1 cellular context compared by ENCODE assay signal in the genomic region with DNA sequence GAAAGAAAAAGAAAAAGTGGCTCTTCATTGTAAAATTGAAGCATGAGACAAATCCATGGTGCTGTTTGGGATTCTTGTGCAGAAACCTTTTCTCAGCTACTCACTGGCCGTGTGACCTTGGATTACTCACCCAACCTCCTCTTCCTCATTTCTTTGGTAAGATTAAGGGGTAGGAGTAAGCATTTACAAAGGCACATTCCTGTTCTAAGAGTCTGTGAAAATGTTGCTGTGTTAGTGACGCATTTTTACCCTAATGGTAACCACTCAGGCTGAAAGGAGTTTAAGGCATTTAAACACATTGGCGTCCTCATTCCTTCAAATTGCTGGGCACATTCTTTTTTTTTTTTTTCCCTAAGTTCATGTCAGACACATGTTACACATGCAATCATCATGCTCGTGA.
TF ChIP-seq lines count a peak whose summit lies in the region.

No MANE protein-coding gene starts in this region.

TF ChIP-seq in GM23338, 12 proteins besides CTCF, POLR2A, EP300 and RAD21:
- TF ChIP-seq, protein P1, sequence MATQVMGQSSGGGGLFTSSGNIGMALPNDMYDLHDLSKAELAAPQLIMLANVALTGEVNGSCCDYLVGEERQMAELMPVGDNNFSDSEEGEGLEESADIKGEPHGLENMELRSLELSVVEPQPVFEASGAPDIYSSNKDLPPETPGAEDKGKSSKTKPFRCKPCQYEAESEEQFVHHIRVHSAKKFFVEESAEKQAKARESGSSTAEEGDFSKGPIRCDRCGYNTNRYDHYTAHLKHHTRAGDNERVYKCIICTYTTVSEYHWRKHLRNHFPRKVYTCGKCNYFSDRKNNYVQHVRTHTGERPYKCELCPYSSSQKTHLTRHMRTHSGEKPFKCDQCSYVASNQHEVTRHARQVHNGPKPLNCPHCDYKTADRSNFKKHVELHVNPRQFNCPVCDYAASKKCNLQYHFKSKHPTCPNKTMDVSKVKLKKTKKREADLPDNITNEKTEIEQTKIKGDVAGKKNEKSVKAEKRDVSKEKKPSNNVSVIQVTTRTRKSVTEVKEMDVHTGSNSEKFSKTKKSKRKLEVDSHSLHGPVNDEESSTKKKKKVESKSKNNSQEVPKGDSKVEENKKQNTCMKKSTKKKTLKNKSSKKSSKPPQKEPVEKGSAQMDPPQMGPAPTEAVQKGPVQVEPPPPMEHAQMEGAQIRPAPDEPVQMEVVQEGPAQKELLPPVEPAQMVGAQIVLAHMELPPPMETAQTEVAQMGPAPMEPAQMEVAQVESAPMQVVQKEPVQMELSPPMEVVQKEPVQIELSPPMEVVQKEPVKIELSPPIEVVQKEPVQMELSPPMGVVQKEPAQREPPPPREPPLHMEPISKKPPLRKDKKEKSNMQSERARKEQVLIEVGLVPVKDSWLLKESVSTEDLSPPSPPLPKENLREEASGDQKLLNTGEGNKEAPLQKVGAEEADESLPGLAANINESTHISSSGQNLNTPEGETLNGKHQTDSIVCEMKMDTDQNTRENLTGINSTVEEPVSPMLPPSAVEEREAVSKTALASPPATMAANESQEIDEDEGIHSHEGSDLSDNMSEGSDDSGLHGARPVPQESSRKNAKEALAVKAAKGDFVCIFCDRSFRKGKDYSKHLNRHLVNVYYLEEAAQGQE (IDR thresholded peaks at IDR 0.05; ENCODE audit: unreplicated experiment), result no peak
- TF ChIP-seq STAT1 (IDR thresholded peaks at IDR 0.05; ENCODE audit: unreplicated experiment) (no peak), CREB1 (CRISPR knock-in tag; IDR thresholded peaks at IDR 0.05; ENCODE audit: low read depth) (no peak), EZH2 (IDR thresholded peaks at IDR 0.05; ENCODE audit: low read depth, unreplicated experiment) (no peak), EZH2phosphoT487 (IDR thresholded peaks at IDR 0.05; ENCODE audit: unreplicated experiment) (no peak), ZNF114 (CRISPR knock-in tag; IDR thresholded peaks at IDR 0.05) (no peak), POLR2AphosphoS5 (IDR thresholded peaks at IDR 0.05; ENCODE audit: low read depth) (no peak), JUNB (IDR thresholded peaks at IDR 0.05; ENCODE audit: unreplicated experiment) (no peak), NANOG (IDR thresholded peaks at IDR 0.05; ENCODE audit: borderline replicate concordance) (no peak), ZNF331 (CRISPR knock-in tag; IDR thresholded peaks at IDR 0.05; ENCODE audit: low read depth) (no peak)
- TF ChIP-seq, protein P2, sequence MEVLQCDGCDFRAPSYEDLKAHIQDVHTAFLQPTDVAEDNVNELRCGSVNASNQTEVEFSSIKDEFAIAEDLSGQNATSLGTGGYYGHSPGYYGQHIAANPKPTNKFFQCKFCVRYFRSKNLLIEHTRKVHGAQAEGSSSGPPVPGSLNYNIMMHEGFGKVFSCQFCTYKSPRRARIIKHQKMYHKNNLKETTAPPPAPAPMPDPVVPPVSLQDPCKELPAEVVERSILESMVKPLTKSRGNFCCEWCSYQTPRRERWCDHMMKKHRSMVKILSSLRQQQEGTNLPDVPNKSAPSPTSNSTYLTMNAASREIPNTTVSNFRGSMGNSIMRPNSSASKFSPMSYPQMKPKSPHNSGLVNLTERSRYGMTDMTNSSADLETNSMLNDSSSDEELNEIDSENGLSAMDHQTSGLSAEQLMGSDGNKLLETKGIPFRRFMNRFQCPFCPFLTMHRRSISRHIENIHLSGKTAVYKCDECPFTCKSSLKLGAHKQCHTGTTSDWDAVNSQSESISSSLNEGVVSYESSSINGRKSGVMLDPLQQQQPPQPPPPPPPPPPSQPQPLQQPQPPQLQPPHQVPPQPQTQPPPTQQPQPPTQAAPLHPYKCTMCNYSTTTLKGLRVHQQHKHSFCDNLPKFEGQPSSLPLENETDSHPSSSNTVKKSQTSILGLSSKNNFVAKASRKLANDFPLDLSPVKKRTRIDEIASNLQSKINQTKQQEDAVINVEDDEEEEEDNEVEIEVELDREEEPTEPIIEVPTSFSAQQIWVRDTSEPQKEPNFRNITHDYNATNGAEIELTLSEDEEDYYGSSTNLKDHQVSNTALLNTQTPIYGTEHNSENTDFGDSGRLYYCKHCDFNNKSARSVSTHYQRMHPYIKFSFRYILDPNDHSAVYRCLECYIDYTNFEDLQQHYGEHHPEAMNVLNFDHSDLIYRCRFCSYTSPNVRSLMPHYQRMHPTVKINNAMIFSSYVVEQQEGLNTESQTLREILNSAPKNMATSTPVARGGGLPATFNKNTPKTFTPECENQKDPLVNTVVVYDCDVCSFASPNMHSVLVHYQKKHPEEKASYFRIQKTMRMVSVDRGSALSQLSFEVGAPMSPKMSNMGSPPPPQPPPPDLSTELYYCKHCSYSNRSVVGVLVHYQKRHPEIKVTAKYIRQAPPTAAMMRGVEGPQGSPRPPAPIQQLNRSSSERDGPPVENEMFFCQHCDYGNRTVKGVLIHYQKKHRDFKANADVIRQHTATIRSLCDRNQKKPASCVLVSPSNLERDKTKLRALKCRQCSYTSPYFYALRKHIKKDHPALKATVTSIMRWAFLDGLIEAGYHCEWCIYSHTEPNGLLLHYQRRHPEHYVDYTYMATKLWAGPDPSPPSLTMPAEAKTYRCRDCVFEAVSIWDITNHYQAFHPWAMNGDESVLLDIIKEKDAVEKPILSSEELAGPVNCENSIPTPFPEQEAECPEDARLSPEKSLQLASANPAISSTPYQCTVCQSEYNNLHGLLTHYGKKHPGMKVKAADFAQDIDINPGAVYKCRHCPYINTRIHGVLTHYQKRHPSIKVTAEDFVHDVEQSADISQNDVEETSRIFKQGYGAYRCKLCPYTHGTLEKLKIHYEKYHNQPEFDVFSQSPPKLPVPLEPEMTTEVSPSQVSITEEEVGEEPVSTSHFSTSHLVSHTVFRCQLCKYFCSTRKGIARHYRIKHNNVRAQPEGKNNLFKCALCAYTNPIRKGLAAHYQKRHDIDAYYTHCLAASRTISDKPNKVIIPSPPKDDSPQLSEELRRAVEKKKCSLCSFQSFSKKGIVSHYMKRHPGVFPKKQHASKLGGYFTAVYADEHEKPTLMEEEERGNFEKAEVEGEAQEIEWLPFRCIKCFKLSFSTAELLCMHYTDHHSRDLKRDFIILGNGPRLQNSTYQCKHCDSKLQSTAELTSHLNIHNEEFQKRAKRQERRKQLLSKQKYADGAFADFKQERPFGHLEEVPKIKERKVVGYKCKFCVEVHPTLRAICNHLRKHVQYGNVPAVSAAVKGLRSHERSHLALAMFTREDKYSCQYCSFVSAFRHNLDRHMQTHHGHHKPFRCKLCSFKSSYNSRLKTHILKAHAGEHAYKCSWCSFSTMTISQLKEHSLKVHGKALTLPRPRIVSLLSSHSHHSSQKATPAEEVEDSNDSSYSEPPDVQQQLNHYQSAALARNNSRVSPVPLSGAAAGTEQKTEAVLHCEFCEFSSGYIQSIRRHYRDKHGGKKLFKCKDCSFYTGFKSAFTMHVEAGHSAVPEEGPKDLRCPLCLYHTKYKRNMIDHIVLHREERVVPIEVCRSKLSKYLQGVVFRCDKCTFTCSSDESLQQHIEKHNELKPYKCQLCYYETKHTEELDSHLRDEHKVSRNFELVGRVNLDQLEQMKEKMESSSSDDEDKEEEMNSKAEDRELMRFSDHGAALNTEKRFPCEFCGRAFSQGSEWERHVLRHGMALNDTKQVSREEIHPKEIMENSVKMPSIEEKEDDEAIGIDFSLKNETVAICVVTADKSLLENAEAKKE (CRISPR knock-in tag; IDR thresholded peaks at IDR 0.05), result no peak
- TF ChIP-seq, protein P3, sequence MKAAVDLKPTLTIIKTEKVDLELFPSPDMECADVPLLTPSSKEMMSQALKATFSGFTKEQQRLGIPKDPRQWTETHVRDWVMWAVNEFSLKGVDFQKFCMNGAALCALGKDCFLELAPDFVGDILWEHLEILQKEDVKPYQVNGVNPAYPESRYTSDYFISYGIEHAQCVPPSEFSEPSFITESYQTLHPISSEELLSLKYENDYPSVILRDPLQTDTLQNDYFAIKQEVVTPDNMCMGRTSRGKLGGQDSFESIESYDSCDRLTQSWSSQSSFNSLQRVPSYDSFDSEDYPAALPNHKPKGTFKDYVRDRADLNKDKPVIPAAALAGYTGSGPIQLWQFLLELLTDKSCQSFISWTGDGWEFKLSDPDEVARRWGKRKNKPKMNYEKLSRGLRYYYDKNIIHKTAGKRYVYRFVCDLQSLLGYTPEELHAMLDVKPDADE (IDR thresholded peaks at IDR 0.05), result no peak
